18 cellular contexts compared by ENCODE assay signal in the genomic region with DNA sequence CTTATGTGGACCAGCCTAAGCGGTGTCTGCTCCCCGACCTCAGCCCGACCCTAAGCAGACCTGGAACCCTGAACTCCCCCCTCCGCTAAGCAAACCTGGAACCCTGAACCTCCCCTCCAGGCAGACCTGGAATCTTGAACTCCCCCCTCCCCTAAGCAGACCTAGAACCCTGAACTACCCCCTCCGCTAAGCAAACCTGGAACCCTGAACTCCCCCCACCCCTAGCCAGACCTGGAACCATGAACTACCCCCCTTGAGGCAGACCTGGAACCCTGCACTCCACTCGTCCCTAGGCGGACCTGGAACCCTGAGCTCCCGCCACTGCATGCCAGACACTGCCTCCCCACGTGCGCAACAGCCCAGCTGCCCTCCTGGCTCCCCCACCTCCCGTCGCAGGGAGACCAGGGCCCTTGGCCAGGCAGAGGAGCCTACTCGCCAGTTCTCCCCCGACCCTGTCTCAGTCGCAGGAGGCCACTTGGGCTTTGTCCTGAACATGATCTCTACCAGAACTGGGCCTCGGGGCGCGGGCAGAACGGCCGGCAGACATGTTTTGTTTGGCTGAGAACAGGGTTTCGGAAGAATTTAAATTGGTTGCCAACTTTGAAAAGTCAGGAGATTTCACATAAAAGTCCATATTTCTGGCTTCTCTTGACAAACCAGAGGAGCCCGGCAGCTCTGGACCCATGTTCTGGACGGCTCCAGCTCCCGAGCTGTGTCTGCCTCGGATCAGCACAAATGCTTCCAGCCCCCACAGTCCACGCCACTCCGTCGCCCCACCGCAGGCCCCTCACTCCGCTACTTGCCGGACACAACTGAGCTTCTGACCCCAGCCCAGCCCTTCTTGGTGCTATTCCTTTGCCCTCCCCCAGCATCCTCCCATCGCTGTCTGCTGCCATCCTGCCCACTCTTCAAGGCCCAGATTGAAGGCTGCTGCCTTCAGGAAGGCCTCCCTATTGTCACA. TPM values are rescaled to one million over a fixed set of nuclear protein-coding genes. Genes with fewer than 3 reads are reported as not detected.
A peak's percentile ranks its signal among the peaks of the same experiment; 100 is the strongest.
DNase-seq lines count a peak whose midpoint lies in the region; ATAC-seq and TF ChIP-seq lines count a peak whose summit lies in the region.
"Had no signal": no experiment of that assay in that cellular context is flagged by ENCODE, and none has a peak within 500 bp of the region (broad histone marks: within the 10 kb centered on the region; RNA-seq: fewer than 3 reads in every experiment).

No MANE protein-coding gene starts in this region.

- H3K4me1 Mint-ChIP-seq in HFFc6 (ENCODE audit: low read depth), result peaks cover 6% of the 10 kb centered on the region; the same call in 1 of the 2 replicates

- H3K4me1 ChIP-seq in SK-N-SH (ENCODE audit: control insufficient read depth in 1 of 2, insufficient read depth in 2 of 2, low read depth in 1 of 2, low read length in 1 of 2), result peaks cover 0 to 76% of the 10 kb centered on the region in 2 experiments; a peak in 2 of 4 replicates
- H3K4me1 ChIP-seq in spleen, result peaks cover 20 to 78% (median 62%) of the 10 kb centered on the region in 6 donors
- H3K4me1 ChIP-seq in colonic mucosa, result no peaks in the 10 kb centered on the region

- DNase-seq in SK-N-SH (peak; percentile 33), fibroblast of peridontal ligament (ENCODE audit: extremely low read depth) (peak; percentile 24), spleen (no peak), colonic mucosa (no peak), HFFc6 (no peak)
- DNase-seq: erythroblast; islet precursor cell; mesendoderm; NCI-H1048; stimulated activated CD4-positive, alpha-beta T cell treated with anti-CD3 and anti-CD28 coated beads, Interleukin-4, amount 100 ng/mL, for 1 hour; stimulated activated CD8-positive, alpha-beta memory T cell treated with anti-CD3 and anti-CD28 coated beads, Interleukin-4, amount 100 ng/mL, for 48 hours; upper lobe of left lung had no signal

- no peak overlapping the region for H3K4me2 ChIP-seq in SK-N-SH

- POLR2A ChIA-PET in SK-N-SH (lab: Yijun Ruan, JAX), result interaction anchor here (0.8 kb wide), 1 partner anchor 8 kb away, joined by 3 read pairs; no protein-coding TSS in a partner anchor

- H3K9me2 ChIP-seq in SK-N-SH, result no peaks in the 10 kb centered on the region

- ATAC-seq in SK-N-SH treated with all-trans-retinoic acid at 6 μM for 48 hours, result no peak
- ATAC-seq: activated T-helper 17 cell treated with anti-CD3 and anti-CD28 coated beads, Interleukin-2, amount 50 U/mL, for 72 hours had no signal

- H3K27me3 Mint-ChIP-seq in HFFc6 (ENCODE audit: insufficient read depth), result peaks cover 10% of the 10 kb centered on the region
- H3K27me3 Mint-ChIP-seq: activated T-helper 17 cell treated with anti-CD3 and anti-CD28 coated beads, Interleukin-2, amount 50 U/mL, for 72 hours had no signal

- no peak overlapping the region; the same call in 1 of the 2 replicates for H2AFZ ChIP-seq in SK-N-SH (ENCODE audit: low read depth)

- TF ChIP-seq EP300 in SK-N-SH (IDR thresholded peaks at IDR 0.05; ENCODE audit: borderline replicate concordance in 1 of 2, low read depth in 1 of 2, low read length in 1 of 2), result no peak

- CTCF ChIA-PET in SK-N-SH (lab: Yijun Ruan, JAX), result interaction anchor here (0.6 to 17.4 kb wide), 9 partner anchors 11 to 254 kb away, joined by 3 to 211 read pairs (median 4); a partner anchor contains a TSS

- peaks cover 6% of the 10 kb centered on the region; the same call in 1 of the 2 replicates for H3K79me2 ChIP-seq in SK-N-SH (ENCODE audit: insufficient read depth)

- intact Hi-C loops in spleen (cut with DNase I; ENCODE audit: low total_unique reads), result no loop called here
- intact Hi-C loops in colonic mucosa (cut with DNase I), result no loop called here

- H3K4me3 ChIP-seq in SK-N-SH (ENCODE audit: low read depth in 2 of 2, low read length in 1 of 2) (no peak overlapping the region), spleen (no peak overlapping the region), colonic mucosa (no peak overlapping the region)
- H3K4me3 ChIP-seq: upper lobe of left lung had no signal

- no peak overlapping the region for H3K4me3 Mint-ChIP-seq in HFFc6
- H3K4me3 Mint-ChIP-seq: activated T-helper 17 cell treated with anti-CD3 and anti-CD28 coated beads, Interleukin-2, amount 50 U/mL, for 72 hours had no signal

- TF ChIP-seq RAD21 in SK-N-SH (IDR thresholded peaks at IDR 0.05; ENCODE audit: low read length), result no peak

- H3K9ac ChIP-seq in SK-N-SH, result no peak overlapping the region
- H3K9ac ChIP-seq in colonic mucosa (ENCODE audit: low read depth in 2 of 2, low read length in 2 of 2), result no peak overlapping the region

- TF ChIP-seq CTCF in SK-N-SH (IDR thresholded peaks at IDR 0.05), result no peak
- TF ChIP-seq CTCF in spleen (IDR thresholded peaks at IDR 0.05 in 8 of 11, conservative IDR thresholded peaks at IDR 0.05 in 3 of 11), result no peak
- TF ChIP-seq CTCF in colonic mucosa (IDR thresholded peaks at IDR 0.05), result no peak
- TF ChIP-seq CTCF in HFFc6 (IDR thresholded peaks at IDR 0.05), result no peak

- H3K9me3 ChIP-seq in SK-N-SH, result no peaks in the 10 kb centered on the region
- H3K9me3 ChIP-seq in spleen, result no peaks in the 10 kb centered on the region
- no peaks in the 10 kb centered on the region for H3K9me3 ChIP-seq in colonic mucosa
- H3K9me3 ChIP-seq: upper lobe of left lung had no signal

- no peak overlapping the region for H3K27ac Mint-ChIP-seq in HFFc6
- H3K27ac Mint-ChIP-seq: activated T-helper 17 cell treated with anti-CD3 and anti-CD28 coated beads, Interleukin-2, amount 50 U/mL, for 72 hours; IgD-negative memory B cell had no signal

- H3K27me3 ChIP-seq in SK-N-SH (ENCODE audit: insufficient read depth) (no peaks in the 10 kb centered on the region), spleen (replicated peaks in 1 of 7) (peaks cover 0 to 42% (median 5%) of the 10 kb centered on the region in 7 donors), colonic mucosa (peaks cover 12% of the 10 kb centered on the region)

- WGBS in SK-N-SH (ENCODE audit: low lambda C conversion rate), result 88% methylated on average over 27 of the region's 32 CpGs
- 81 to 92% (median 87%) methylated on average over 30 to 32 of the region's 32 CpGs for WGBS in spleen, 5 donors

- no peaks in the 10 kb centered on the region for H3K9me3 Mint-ChIP-seq in HFFc6
- H3K9me3 Mint-ChIP-seq: activated T-helper 17 cell treated with anti-CD3 and anti-CD28 coated beads, Interleukin-2, amount 50 U/mL, for 72 hours; IgD-negative memory B cell had no signal

- no peaks in the 10 kb centered on the region for H3F3A ChIP-seq in SK-N-SH (replicated peaks; ENCODE audit: insufficient read depth)

- no peaks in the 10 kb centered on the region for H4K20me1 ChIP-seq in SK-N-SH (ENCODE audit: insufficient read depth)

- H3K36me3 ChIP-seq in SK-N-SH (replicated peaks in 1 of 2; ENCODE audit: control insufficient read depth in 1 of 2, insufficient read depth in 2 of 2, low read length in 1 of 2) (no peaks in the 10 kb centered on the region), spleen (no peaks in the 10 kb centered on the region), colonic mucosa (no peaks in the 10 kb centered on the region)
- H3K36me3 ChIP-seq: upper lobe of left lung had no signal

- H3K36me3 Mint-ChIP-seq in HFFc6 (ENCODE audit: low read depth), result no peaks in the 10 kb centered on the region

- TF ChIP-seq POLR2A in spleen (IDR thresholded peaks at IDR 0.05), result no peak

- H3K27ac ChIP-seq in SK-N-SH (ENCODE audit: low read depth in 2 of 2, low read length in 1 of 2) (no peak overlapping the region; a peak in 1 of 4 replicates), spleen (peak overlapping the region in 6 of 8 donors; percentile 55 to 86 (median 82)), colonic mucosa (no peak overlapping the region)
- H3K27ac ChIP-seq: 22Rv1, C4-2B had no signal

TF ChIP-seq in SK-N-SH, 30 proteins besides CTCF, POLR2A, EP300 and RAD21 (continues in another document):
- TF ChIP-seq, protein P1, sequence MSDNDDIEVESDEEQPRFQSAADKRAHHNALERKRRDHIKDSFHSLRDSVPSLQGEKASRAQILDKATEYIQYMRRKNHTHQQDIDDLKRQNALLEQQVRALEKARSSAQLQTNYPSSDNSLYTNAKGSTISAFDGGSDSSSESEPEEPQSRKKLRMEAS (IDR thresholded peaks at IDR 0.05; ENCODE audit: low read depth), result no peak

RNA-seq across cellular contexts. Expression of a gene that starts 9.3 kb away (rescaled TPM):
- 14.7 and 14.9 TPM in 2 replicates for polyA plus RNA-seq in SK-N-SH (2012; rRNA removed)
- polyA plus RNA-seq in SK-N-SH (2012; cell fraction: cytosol; rRNA removed), result 3.4 and 5.7 TPM in 2 replicates
- polyA plus RNA-seq in SK-N-SH (2012; cell fraction: nucleus; rRNA removed), result 86.5 and 98.6 TPM in 2 replicates
- total RNA-seq in spleen, result 100 to 1,000 TPM in 1 of 7 donors, 10 to 100 TPM in 6; 34.7 to 120 (median 60.1) TPM
- 10 to 100 TPM in 2 of 3 donors, 1 to 10 TPM in 1; 6.4 to 66.9 (median 29.7) TPM for polyA plus RNA-seq in spleen
- 10 to 100 TPM; 13.9 to 19.6 TPM for total RNA-seq in colonic mucosa
- 1 to 10 TPM; 6.4 to 7.2 (median 6.6) TPM for total RNA-seq in HFFc6 (2021; fragmentation: NEBNext Ultra II Directional; extraction: Animal tissue kit (Norgen Biotek cat#: 25700))
- polyA plus RNA-seq: IgD-negative memory B cell had no signal

RNA-seq across cellular contexts. Expression of a gene that starts 34.8 kb away (rescaled TPM):
- polyA plus RNA-seq in SK-N-SH (2012; rRNA removed) (20.8 TPM in 2 replicates), spleen (100 to 1,000 TPM in 2 of 3 donors, 10 to 100 TPM in 1; 30.9 to 147 (median 102) TPM)
- 2.6 and 5.2 TPM in 2 replicates for polyA plus RNA-seq in SK-N-SH (2012; cell fraction: cytosol; rRNA removed)
- polyA plus RNA-seq in SK-N-SH (2012; cell fraction: nucleus; rRNA removed), result 170 and 223 TPM in 2 replicates
- total RNA-seq in spleen (100 to 1,000 TPM in 1 of 7 donors, 10 to 100 TPM in 6; 39.7 to 103 (median 65.4) TPM), colonic mucosa (10 to 100 TPM; 33.1 to 87.1 TPM)
- total RNA-seq in HFFc6 (2021; fragmentation: NEBNext Ultra II Directional; extraction: Animal tissue kit (Norgen Biotek cat#: 25700)), result 1 to 10 TPM; 1.8 to 3.2 (median 2.7) TPM

RNA-seq across cellular contexts. Expression of a gene that starts 53.6 kb away (rescaled TPM):
- polyA plus RNA-seq in SK-N-SH (2012; rRNA removed) (7.1 and 7.9 TPM in 2 replicates), spleen (10 to 100 TPM in 1 of 3 donors, 1 to 10 TPM in 2; 4.2 to 10.0 (median 5.8) TPM)
- 7.0 and 7.7 TPM in 2 replicates for polyA plus RNA-seq in SK-N-SH (2012; cell fraction: cytosol; rRNA removed)
- 12.4 and 18.8 TPM in 2 replicates for polyA plus RNA-seq in SK-N-SH (2012; cell fraction: nucleus; rRNA removed)
- total RNA-seq in spleen (10 to 100 TPM; 30.5 to 55.2 (median 51.5) TPM), colonic mucosa (10 to 100 TPM; 14.5 to 27.3 TPM)
- 10 to 100 TPM; 26.4 to 36.4 (median 33.4) TPM for total RNA-seq in HFFc6 (2021; fragmentation: NEBNext Ultra II Directional; extraction: Animal tissue kit (Norgen Biotek cat#: 25700))

RNA-seq across cellular contexts. Expression of a gene that starts 54.4 kb away (rescaled TPM):
- polyA plus RNA-seq in SK-N-SH (2012; rRNA removed) (not detected in 2 replicates), spleen (under 1 TPM; 0.09 to 0.51 (median 0.33) TPM)
- polyA plus RNA-seq in SK-N-SH (2012; cell fraction: cytosol; rRNA removed), result 0.03 TPM in 1 of 2 replicates, not detected in the other
- polyA plus RNA-seq in SK-N-SH (2012; cell fraction: nucleus; rRNA removed), result 0.05 TPM in 2 replicates
- total RNA-seq in spleen (under 1 TPM; 0.13 to 0.88 (median 0.56) TPM), colonic mucosa (not detected)
- total RNA-seq in HFFc6 (2021; fragmentation: NEBNext Ultra II Directional; extraction: Animal tissue kit (Norgen Biotek cat#: 25700)), result not detected
- total RNA-seq: activated T-helper 17 cell treated with anti-CD3 and anti-CD28 coated beads, Interleukin-2, amount 50 U/mL, for 72 hours had no signal
- polyA plus RNA-seq: IgD-negative memory B cell, neural cell had no signal

Comparison
In these comparisons a context has a peak if more than half of its experiments do, and no peak if none do; other contexts are left out.
1. DNase-seq: peak in SK-N-SH (single experiment) and fibroblast of peridontal ligament (single experiment); none in spleen (single experiment), colonic mucosa (single experiment) and HFFc6 (single experiment).
2. H3K27ac ChIP-seq: peak in spleen (6 of 8); none in SK-N-SH (0 of 2) and colonic mucosa (single experiment).
3. RNA of a gene that starts 34.8 kb away (total RNA-seq): 33.1 to 87.1 TPM in colonic mucosa and 39.7 to 103 TPM in spleen; 1.8 to 3.2 TPM in HFFc6; every median in the first group is over 4 times any median in the second.